In the genomic region with DNA sequence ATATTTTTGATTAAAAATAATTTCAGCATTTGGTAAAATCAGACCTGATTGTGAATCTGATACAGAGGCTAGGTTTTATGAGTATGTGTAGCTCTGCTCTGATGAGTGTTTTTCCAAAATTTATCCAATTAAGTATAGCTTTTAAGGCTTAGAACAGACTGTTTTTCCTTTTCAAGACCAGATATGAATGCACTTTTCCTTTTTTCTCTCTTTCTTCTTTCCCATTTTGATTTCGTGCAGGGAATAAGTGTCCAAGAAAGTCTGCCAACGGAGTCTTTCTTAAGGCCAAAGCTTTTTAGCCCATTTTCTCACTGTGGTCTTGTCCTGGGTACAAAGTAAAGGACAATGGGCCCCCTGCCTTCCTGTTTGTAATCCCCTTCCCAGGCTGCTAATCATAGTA, we compare ENCODE assay signal across 2 cellular contexts.
TF ChIP-seq lines count a peak whose summit lies in the region.

No MANE protein-coding gene starts in this region.

TF ChIP-seq in GM23338, 12 proteins besides CTCF, POLR2A, EP300 and RAD21 (continued from another document):
- TF ChIP-seq ZNF114 (CRISPR knock-in tag; IDR thresholded peaks at IDR 0.05) (no peak), POLR2AphosphoS5 (IDR thresholded peaks at IDR 0.05; ENCODE audit: low read depth) (no peak)

TF ChIP-seq in WTC11, 78 proteins besides CTCF, POLR2A, EP300 and RAD21 (continued from another document):
- TF ChIP-seq, protein P1, sequence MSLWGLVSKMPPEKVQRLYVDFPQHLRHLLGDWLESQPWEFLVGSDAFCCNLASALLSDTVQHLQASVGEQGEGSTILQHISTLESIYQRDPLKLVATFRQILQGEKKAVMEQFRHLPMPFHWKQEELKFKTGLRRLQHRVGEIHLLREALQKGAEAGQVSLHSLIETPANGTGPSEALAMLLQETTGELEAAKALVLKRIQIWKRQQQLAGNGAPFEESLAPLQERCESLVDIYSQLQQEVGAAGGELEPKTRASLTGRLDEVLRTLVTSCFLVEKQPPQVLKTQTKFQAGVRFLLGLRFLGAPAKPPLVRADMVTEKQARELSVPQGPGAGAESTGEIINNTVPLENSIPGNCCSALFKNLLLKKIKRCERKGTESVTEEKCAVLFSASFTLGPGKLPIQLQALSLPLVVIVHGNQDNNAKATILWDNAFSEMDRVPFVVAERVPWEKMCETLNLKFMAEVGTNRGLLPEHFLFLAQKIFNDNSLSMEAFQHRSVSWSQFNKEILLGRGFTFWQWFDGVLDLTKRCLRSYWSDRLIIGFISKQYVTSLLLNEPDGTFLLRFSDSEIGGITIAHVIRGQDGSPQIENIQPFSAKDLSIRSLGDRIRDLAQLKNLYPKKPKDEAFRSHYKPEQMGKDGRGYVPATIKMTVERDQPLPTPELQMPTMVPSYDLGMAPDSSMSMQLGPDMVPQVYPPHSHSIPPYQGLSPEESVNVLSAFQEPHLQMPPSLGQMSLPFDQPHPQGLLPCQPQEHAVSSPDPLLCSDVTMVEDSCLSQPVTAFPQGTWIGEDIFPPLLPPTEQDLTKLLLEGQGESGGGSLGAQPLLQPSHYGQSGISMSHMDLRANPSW (CRISPR knock-in tag; conservative IDR thresholded peaks at IDR 0.05; ENCODE audit: low read depth), result no peak
- TF ChIP-seq, protein P2, sequence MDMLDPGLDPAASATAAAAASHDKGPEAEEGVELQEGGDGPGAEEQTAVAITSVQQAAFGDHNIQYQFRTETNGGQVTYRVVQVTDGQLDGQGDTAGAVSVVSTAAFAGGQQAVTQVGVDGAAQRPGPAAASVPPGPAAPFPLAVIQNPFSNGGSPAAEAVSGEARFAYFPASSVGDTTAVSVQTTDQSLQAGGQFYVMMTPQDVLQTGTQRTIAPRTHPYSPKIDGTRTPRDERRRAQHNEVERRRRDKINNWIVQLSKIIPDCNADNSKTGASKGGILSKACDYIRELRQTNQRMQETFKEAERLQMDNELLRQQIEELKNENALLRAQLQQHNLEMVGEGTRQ (CRISPR knock-in tag; IDR thresholded peaks at IDR 0.05), result no peak
- TF ChIP-seq, protein P3, sequence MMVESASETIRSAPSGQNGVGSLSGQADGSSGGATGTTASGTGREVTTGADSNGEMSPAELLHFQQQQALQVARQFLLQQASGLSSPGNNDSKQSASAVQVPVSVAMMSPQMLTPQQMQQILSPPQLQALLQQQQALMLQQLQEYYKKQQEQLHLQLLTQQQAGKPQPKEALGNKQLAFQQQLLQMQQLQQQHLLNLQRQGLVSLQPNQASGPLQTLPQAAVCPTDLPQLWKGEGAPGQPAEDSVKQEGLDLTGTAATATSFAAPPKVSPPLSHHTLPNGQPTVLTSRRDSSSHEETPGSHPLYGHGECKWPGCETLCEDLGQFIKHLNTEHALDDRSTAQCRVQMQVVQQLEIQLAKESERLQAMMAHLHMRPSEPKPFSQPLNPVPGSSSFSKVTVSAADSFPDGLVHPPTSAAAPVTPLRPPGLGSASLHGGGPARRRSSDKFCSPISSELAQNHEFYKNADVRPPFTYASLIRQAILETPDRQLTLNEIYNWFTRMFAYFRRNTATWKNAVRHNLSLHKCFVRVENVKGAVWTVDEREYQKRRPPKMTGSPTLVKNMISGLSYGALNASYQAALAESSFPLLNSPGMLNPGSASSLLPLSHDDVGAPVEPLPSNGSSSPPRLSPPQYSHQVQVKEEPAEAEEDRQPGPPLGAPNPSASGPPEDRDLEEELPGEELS (CRISPR knock-in tag; IDR thresholded peaks at IDR 0.05), result no peak
- TF ChIP-seq RORB (CRISPR knock-in tag; IDR thresholded peaks at IDR 0.05) (no peak), NR1H2 (CRISPR knock-in tag; IDR thresholded peaks at IDR 0.05) (no peak), GRHL2 (CRISPR knock-in tag; IDR thresholded peaks at IDR 0.05; ENCODE audit: insufficient replicate concordance, severe bottlenecking) (no peak), ZNF121 (CRISPR knock-in tag; IDR thresholded peaks at IDR 0.05) (no peak), ZNF396 (CRISPR knock-in tag; IDR thresholded peaks at IDR 0.05; ENCODE audit: borderline replicate concordance) (no peak), SP1 (CRISPR knock-in tag; conservative IDR thresholded peaks at IDR 0.05) (no peak), ZNF317 (CRISPR knock-in tag; IDR thresholded peaks at IDR 0.05; ENCODE audit: borderline replicate concordance, low read depth) (no peak), FOXJ3 (CRISPR knock-in tag; IDR thresholded peaks at IDR 0.05; ENCODE audit: borderline replicate concordance) (no peak), ZNF263 (CRISPR knock-in tag; IDR thresholded peaks at IDR 0.05; ENCODE audit: low read depth) (no peak), SMAD3 (CRISPR knock-in tag; IDR thresholded peaks at IDR 0.05; ENCODE audit: borderline replicate concordance) (no peak), CREM (CRISPR knock-in tag; IDR thresholded peaks at IDR 0.05) (no peak)
- TF ChIP-seq, protein P4, sequence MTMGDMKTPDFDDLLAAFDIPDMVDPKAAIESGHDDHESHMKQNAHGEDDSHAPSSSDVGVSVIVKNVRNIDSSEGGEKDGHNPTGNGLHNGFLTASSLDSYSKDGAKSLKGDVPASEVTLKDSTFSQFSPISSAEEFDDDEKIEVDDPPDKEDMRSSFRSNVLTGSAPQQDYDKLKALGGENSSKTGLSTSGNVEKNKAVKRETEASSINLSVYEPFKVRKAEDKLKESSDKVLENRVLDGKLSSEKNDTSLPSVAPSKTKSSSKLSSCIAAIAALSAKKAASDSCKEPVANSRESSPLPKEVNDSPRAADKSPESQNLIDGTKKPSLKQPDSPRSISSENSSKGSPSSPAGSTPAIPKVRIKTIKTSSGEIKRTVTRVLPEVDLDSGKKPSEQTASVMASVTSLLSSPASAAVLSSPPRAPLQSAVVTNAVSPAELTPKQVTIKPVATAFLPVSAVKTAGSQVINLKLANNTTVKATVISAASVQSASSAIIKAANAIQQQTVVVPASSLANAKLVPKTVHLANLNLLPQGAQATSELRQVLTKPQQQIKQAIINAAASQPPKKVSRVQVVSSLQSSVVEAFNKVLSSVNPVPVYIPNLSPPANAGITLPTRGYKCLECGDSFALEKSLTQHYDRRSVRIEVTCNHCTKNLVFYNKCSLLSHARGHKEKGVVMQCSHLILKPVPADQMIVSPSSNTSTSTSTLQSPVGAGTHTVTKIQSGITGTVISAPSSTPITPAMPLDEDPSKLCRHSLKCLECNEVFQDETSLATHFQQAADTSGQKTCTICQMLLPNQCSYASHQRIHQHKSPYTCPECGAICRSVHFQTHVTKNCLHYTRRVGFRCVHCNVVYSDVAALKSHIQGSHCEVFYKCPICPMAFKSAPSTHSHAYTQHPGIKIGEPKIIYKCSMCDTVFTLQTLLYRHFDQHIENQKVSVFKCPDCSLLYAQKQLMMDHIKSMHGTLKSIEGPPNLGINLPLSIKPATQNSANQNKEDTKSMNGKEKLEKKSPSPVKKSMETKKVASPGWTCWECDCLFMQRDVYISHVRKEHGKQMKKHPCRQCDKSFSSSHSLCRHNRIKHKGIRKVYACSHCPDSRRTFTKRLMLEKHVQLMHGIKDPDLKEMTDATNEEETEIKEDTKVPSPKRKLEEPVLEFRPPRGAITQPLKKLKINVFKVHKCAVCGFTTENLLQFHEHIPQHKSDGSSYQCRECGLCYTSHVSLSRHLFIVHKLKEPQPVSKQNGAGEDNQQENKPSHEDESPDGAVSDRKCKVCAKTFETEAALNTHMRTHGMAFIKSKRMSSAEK (CRISPR knock-in tag; IDR thresholded peaks at IDR 0.05; ENCODE audit: borderline replicate concordance), result no peak
- TF ChIP-seq, protein P5, sequence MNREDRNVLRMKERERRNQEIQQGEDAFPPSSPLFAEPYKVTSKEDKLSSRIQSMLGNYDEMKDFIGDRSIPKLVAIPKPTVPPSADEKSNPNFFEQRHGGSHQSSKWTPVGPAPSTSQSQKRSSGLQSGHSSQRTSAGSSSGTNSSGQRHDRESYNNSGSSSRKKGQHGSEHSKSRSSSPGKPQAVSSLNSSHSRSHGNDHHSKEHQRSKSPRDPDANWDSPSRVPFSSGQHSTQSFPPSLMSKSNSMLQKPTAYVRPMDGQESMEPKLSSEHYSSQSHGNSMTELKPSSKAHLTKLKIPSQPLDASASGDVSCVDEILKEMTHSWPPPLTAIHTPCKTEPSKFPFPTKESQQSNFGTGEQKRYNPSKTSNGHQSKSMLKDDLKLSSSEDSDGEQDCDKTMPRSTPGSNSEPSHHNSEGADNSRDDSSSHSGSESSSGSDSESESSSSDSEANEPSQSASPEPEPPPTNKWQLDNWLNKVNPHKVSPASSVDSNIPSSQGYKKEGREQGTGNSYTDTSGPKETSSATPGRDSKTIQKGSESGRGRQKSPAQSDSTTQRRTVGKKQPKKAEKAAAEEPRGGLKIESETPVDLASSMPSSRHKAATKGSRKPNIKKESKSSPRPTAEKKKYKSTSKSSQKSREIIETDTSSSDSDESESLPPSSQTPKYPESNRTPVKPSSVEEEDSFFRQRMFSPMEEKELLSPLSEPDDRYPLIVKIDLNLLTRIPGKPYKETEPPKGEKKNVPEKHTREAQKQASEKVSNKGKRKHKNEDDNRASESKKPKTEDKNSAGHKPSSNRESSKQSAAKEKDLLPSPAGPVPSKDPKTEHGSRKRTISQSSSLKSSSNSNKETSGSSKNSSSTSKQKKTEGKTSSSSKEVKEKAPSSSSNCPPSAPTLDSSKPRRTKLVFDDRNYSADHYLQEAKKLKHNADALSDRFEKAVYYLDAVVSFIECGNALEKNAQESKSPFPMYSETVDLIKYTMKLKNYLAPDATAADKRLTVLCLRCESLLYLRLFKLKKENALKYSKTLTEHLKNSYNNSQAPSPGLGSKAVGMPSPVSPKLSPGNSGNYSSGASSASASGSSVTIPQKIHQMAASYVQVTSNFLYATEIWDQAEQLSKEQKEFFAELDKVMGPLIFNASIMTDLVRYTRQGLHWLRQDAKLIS (CRISPR knock-in tag; IDR thresholded peaks at IDR 0.05; ENCODE audit: borderline replicate concordance), result no peak
- TF ChIP-seq, protein P6, sequence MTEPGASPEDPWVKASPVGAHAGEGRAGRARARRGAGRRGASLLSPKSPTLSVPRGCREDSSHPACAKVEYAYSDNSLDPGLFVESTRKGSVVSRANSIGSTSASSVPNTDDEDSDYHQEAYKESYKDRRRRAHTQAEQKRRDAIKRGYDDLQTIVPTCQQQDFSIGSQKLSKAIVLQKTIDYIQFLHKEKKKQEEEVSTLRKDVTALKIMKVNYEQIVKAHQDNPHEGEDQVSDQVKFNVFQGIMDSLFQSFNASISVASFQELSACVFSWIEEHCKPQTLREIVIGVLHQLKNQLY (CRISPR knock-in tag; IDR thresholded peaks at IDR 0.05), result no peak
- TF ChIP-seq, protein P7, sequence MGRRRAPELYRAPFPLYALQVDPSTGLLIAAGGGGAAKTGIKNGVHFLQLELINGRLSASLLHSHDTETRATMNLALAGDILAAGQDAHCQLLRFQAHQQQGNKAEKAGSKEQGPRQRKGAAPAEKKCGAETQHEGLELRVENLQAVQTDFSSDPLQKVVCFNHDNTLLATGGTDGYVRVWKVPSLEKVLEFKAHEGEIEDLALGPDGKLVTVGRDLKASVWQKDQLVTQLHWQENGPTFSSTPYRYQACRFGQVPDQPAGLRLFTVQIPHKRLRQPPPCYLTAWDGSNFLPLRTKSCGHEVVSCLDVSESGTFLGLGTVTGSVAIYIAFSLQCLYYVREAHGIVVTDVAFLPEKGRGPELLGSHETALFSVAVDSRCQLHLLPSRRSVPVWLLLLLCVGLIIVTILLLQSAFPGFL (CRISPR knock-in tag; IDR thresholded peaks at IDR 0.05; ENCODE audit: borderline replicate concordance), result no peak
- TF ChIP-seq, protein P8, sequence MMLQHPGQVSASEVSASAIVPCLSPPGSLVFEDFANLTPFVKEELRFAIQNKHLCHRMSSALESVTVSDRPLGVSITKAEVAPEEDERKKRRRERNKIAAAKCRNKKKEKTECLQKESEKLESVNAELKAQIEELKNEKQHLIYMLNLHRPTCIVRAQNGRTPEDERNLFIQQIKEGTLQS (CRISPR knock-in tag; conservative IDR thresholded peaks at IDR 0.05), result no peak
